Comparison of ENCODE assay signal across 37 cellular contexts in the genomic region with DNA sequence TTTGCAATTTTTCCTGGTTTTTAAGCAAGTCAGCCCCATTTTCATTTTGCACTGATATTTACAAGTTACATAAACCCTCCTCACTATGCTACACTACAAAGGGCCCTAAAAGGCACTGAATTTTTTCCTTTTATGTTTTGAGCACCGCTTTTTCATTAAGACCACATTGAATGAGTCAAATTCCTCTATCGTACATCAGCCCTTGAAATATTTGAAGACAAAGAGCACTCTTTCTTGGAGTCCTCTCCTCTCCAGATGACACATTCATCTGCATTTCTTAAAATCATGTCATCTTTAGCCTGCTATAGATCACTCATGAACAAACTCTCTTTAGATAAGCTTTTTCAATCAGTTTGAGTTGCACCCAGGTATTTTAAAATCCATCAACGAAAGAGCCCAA.
"Had no signal": no experiment of that assay in that cellular context is flagged by ENCODE, and none has a peak within 500 bp of the region (broad histone marks: within the 10 kb centered on the region; RNA-seq: fewer than 3 reads in every experiment).

No MANE protein-coding gene starts in this region.

- H3K4me3 ChIP-seq: ascending aorta, cardiac muscle cell had no signal

- H3K9me3 Mint-ChIP-seq: activated naive CD4-positive, alpha-beta T cell treated with anti-CD3 and anti-CD28 coated beads, Interleukin-2, amount 50 U/mL, for 24 hours; activated naive CD8-positive, alpha-beta T cell treated with anti-CD3 and anti-CD28 coated beads, Interleukin-2, amount 10 ng/mL, durations not matched to agents 7 days and 5 days; activated T-helper 2 cell treated with anti-CD3 and anti-CD28 coated beads, Interferon-gamma antibody, Interleukin-2, Interleukin-4, amounts not matched to agents 10 μg/mL and 5 μg/mL and 100 μg/mL, durations not matched to agents 14 hours and 24 hours and 36 hours had no signal

- FAIRE-seq: bronchial epithelial cell, TTC549 had no signal

- H3K4me1 Mint-ChIP-seq: activated CD4-positive, alpha-beta memory T cell treated with anti-CD3 and anti-CD28 coated beads, Interleukin-2, amount 10 ng/mL, durations not matched to agents 7 days and 5 days; activated CD4-positive, alpha-beta T cell treated with anti-CD3 and anti-CD28 coated beads for 36 hours; activated CD4-positive, alpha-beta T cell treated with anti-CD3 and anti-CD28 coated beads, Interleukin-2, amount 10 ng/mL, durations not matched to agents 7 days and 5 days; activated CD8-positive, alpha-beta memory T cell treated with anti-CD3 and anti-CD28 coated beads, Interleukin-2, amount 10 ng/mL, durations not matched to agents 7 days and 5 days; activated naive CD4-positive, alpha-beta T cell treated with anti-CD3 and anti-CD28 coated beads, Interleukin-2, amount 10 ng/mL, durations not matched to agents 7 days and 5 days; activated naive CD4-positive, alpha-beta T cell treated with anti-CD3 and anti-CD28 coated beads, Interleukin-2, amount 50 U/mL, for 24 hours; activated naive CD8-positive, alpha-beta T cell treated with anti-CD3 and anti-CD28 coated beads, Interleukin-2, amount 10 ng/mL, durations not matched to agents 7 days and 5 days; activated naive CD8-positive, alpha-beta T cell treated with anti-CD3 and anti-CD28 coated beads, Interleukin-2, amount 50 U/mL, for 24 hours; WTC11 had no signal

- H3K27ac ChIP-seq: ascending aorta, cardiac muscle cell, WERI-Rb-1 had no signal

- H3K4me3 Mint-ChIP-seq: activated CD4-positive, alpha-beta memory T cell treated with anti-CD3 and anti-CD28 coated beads, Interleukin-2, amount 10 ng/mL, durations not matched to agents 7 days and 5 days; activated CD4-positive, alpha-beta T cell treated with anti-CD3 and anti-CD28 coated beads for 36 hours; activated CD4-positive, alpha-beta T cell treated with anti-CD3 and anti-CD28 coated beads, Interleukin-2, amount 10 ng/mL, durations not matched to agents 7 days and 5 days; activated CD8-positive, alpha-beta memory T cell treated with anti-CD3 and anti-CD28 coated beads, Interleukin-2, amount 10 ng/mL, durations not matched to agents 7 days and 5 days; activated CD8-positive, alpha-beta T cell treated with anti-CD3 and anti-CD28 coated beads, Interleukin-2, amount 10 ng/mL, durations not matched to agents 7 days and 5 days; activated naive CD4-positive, alpha-beta T cell treated with anti-CD3 and anti-CD28 coated beads, Interleukin-2, amount 10 ng/mL, durations not matched to agents 7 days and 5 days; activated naive CD4-positive, alpha-beta T cell treated with anti-CD3 and anti-CD28 coated beads, Interleukin-2, amount 50 U/mL, for 24 hours; activated naive CD8-positive, alpha-beta T cell; activated naive CD8-positive, alpha-beta T cell treated with anti-CD3 and anti-CD28 coated beads, Interleukin-2, amount 10 ng/mL, durations not matched to agents 7 days and 5 days; activated naive CD8-positive, alpha-beta T cell treated with anti-CD3 and anti-CD28 coated beads, Interleukin-2, amount 50 U/mL, for 24 hours; activated T-cell treated with anti-CD3 and anti-CD28 coated beads, Interleukin-2, amount 50 U/mL, for 24 hours; brain; T-helper 1 cell treated with Interleukin-12 subunit alpha and Interleukin-12 subunit beta and Interleukin-4 antibody, amounts not matched to agents 30 μg/mL and 1 μg/mL, for 36 hours; T-helper 2 cell treated with Interferon-gamma antibody and Interleukin-4, amounts not matched to agents 5 μg/mL and 100 μg/mL, for 36 hours; WTC11 had no signal

- H3K9me3 ChIP-seq: ascending aorta had no signal

- DNase-seq: activated CD4-positive, alpha-beta memory T cell treated with anti-CD3 and anti-CD28 coated beads, Interleukin-2, amount 10 ng/mL, durations not matched to agents 7 days and 5 days; activated CD4-positive, alpha-beta T cell treated with anti-CD3 and anti-CD28 coated beads for 1 hour; activated CD4-positive, alpha-beta T cell treated with anti-CD3 and anti-CD28 coated beads for 36 hours; activated CD4-positive, alpha-beta T cell treated with anti-CD3 and anti-CD28 coated beads for 48 hours; activated CD4-positive, alpha-beta T cell treated with anti-CD3 and anti-CD28 coated beads, Interleukin-2, amount 10 ng/mL, durations not matched to agents 7 days and 5 days; activated CD4-positive, alpha-beta T cell treated with anti-CD3 and anti-CD28 coated beads, Interleukin-2, amount 50 U/mL, for 48 hours; activated CD4-positive, CD25-positive, alpha-beta regulatory T cell; activated CD8-positive, alpha-beta memory T cell treated with anti-CD3 and anti-CD28 coated beads for 24 hours; activated CD8-positive, alpha-beta memory T cell treated with anti-CD3 and anti-CD28 coated beads, Interleukin-2, amount 10 ng/mL, durations not matched to agents 7 days and 5 days; activated CD8-positive, alpha-beta memory T cell treated with anti-CD3 and anti-CD28 coated beads, Interleukin-2, amount 50 U/mL, for 48 hours; activated CD8-positive, alpha-beta T cell treated with anti-CD3 and anti-CD28 coated beads, Interleukin-2, amount 10 ng/mL, durations not matched to agents 7 days and 5 days; activated effector memory CD4-positive, alpha-beta T cell treated with Interleukin-2 at 50 U/mL for 16 hours; activated gamma-delta T cell; activated naive CD4-positive, alpha-beta T cell treated with anti-CD3 and anti-CD28 coated beads, Interleukin-2, amount 10 ng/mL, durations not matched to agents 7 days and 5 days; activated naive CD4-positive, alpha-beta T cell treated with Interleukin-2 at 50 U/mL for 16 hours; activated naive CD8-positive, alpha-beta T cell treated with anti-CD3 and anti-CD28 coated beads, Interleukin-2, amount 10 ng/mL, durations not matched to agents 7 days and 5 days; activated naive CD8-positive, alpha-beta T cell treated with anti-CD3 and anti-CD28 coated beads, Interleukin-2, amount 50 U/mL, for 24 hours; activated T-cell treated with anti-CD3 and anti-CD28 coated beads, Interleukin-2, amount 50 U/mL, for 24 hours; activated T-cell treated with anti-CD3 and anti-CD28 coated beads, Interleukin-2, amount 50 U/mL, for 48 hours; amygdala; anterior cingulate cortex; central memory CD4-positive, alpha-beta T cell; T-helper 1 cell; T-helper 2 cell; T-helper 9 cell; WERI-Rb-1 had no signal

- H3K27ac Mint-ChIP-seq: activated CD4-positive, alpha-beta memory T cell treated with anti-CD3 and anti-CD28 coated beads, Interleukin-2, amount 10 ng/mL, durations not matched to agents 7 days and 5 days; activated CD4-positive, alpha-beta T cell treated with anti-CD3 and anti-CD28 coated beads for 36 hours; activated CD4-positive, alpha-beta T cell treated with anti-CD3 and anti-CD28 coated beads, Interleukin-2, amount 10 ng/mL, durations not matched to agents 7 days and 5 days; activated CD8-positive, alpha-beta memory T cell treated with anti-CD3 and anti-CD28 coated beads, Interleukin-2, amount 10 ng/mL, durations not matched to agents 7 days and 5 days; activated CD8-positive, alpha-beta T cell treated with anti-CD3 and anti-CD28 coated beads, Interleukin-2, amount 10 ng/mL, durations not matched to agents 7 days and 5 days; activated naive CD4-positive, alpha-beta T cell treated with anti-CD3 and anti-CD28 coated beads, Interleukin-2, amount 10 ng/mL, durations not matched to agents 7 days and 5 days; activated naive CD4-positive, alpha-beta T cell treated with anti-CD3 and anti-CD28 coated beads, Interleukin-2, amount 50 U/mL, for 24 hours; activated naive CD8-positive, alpha-beta T cell; activated naive CD8-positive, alpha-beta T cell treated with anti-CD3 and anti-CD28 coated beads, Interleukin-2, amount 10 ng/mL, durations not matched to agents 7 days and 5 days; activated naive CD8-positive, alpha-beta T cell treated with anti-CD3 and anti-CD28 coated beads, Interleukin-2, amount 50 U/mL, for 24 hours; activated T-cell treated with anti-CD3 and anti-CD28 coated beads, Interleukin-2, amount 50 U/mL, for 24 hours; activated T-helper 2 cell treated with anti-CD3 and anti-CD28 coated beads, Interferon-gamma antibody, Interleukin-2, Interleukin-4, amounts not matched to agents 10 μg/mL and 5 μg/mL and 100 μg/mL, durations not matched to agents 14 hours and 24 hours and 36 hours; T-helper 1 cell treated with Interleukin-12 subunit alpha and Interleukin-12 subunit beta and Interleukin-4 antibody, amounts not matched to agents 30 μg/mL and 1 μg/mL, for 36 hours; T-helper 2 cell treated with Interferon-gamma antibody and Interleukin-4, amounts not matched to agents 5 μg/mL and 100 μg/mL, for 36 hours; WTC11 had no signal

- H3K36me3 ChIP-seq: ascending aorta, cardiac muscle cell, WERI-Rb-1 had no signal

- H3K4me1 ChIP-seq: ascending aorta had no signal

- H3K36me3 Mint-ChIP-seq: activated CD8-positive, alpha-beta memory T cell treated with anti-CD3 and anti-CD28 coated beads, Interleukin-2, amount 10 ng/mL, durations not matched to agents 7 days and 5 days; activated naive CD4-positive, alpha-beta T cell treated with anti-CD3 and anti-CD28 coated beads, Interleukin-2, amount 10 ng/mL, durations not matched to agents 7 days and 5 days; activated naive CD4-positive, alpha-beta T cell treated with anti-CD3 and anti-CD28 coated beads, Interleukin-2, amount 50 U/mL, for 24 hours; activated naive CD8-positive, alpha-beta T cell; activated naive CD8-positive, alpha-beta T cell treated with anti-CD3 and anti-CD28 coated beads, Interleukin-2, amount 10 ng/mL, durations not matched to agents 7 days and 5 days had no signal

- H3K27me3 ChIP-seq: ascending aorta, cardiac muscle cell had no signal

- H3K27me3 Mint-ChIP-seq: activated CD4-positive, alpha-beta memory T cell treated with anti-CD3 and anti-CD28 coated beads, Interleukin-2, amount 10 ng/mL, durations not matched to agents 7 days and 5 days; activated CD4-positive, alpha-beta T cell treated with anti-CD3 and anti-CD28 coated beads for 36 hours; activated CD4-positive, alpha-beta T cell treated with anti-CD3 and anti-CD28 coated beads, Interleukin-2, amount 10 ng/mL, durations not matched to agents 7 days and 5 days; activated CD8-positive, alpha-beta memory T cell treated with anti-CD3 and anti-CD28 coated beads, Interleukin-2, amount 10 ng/mL, durations not matched to agents 7 days and 5 days; activated naive CD4-positive, alpha-beta T cell treated with anti-CD3 and anti-CD28 coated beads, Interleukin-2, amount 10 ng/mL, durations not matched to agents 7 days and 5 days; activated naive CD4-positive, alpha-beta T cell treated with anti-CD3 and anti-CD28 coated beads, Interleukin-2, amount 50 U/mL, for 24 hours; activated naive CD8-positive, alpha-beta T cell; activated naive CD8-positive, alpha-beta T cell treated with anti-CD3 and anti-CD28 coated beads, Interleukin-2, amount 10 ng/mL, durations not matched to agents 7 days and 5 days; activated naive CD8-positive, alpha-beta T cell treated with anti-CD3 and anti-CD28 coated beads, Interleukin-2, amount 50 U/mL, for 24 hours; activated T-cell treated with anti-CD3 and anti-CD28 coated beads, Interleukin-2, amount 50 U/mL, for 24 hours; brain had no signal
